In the genomic region with DNA sequence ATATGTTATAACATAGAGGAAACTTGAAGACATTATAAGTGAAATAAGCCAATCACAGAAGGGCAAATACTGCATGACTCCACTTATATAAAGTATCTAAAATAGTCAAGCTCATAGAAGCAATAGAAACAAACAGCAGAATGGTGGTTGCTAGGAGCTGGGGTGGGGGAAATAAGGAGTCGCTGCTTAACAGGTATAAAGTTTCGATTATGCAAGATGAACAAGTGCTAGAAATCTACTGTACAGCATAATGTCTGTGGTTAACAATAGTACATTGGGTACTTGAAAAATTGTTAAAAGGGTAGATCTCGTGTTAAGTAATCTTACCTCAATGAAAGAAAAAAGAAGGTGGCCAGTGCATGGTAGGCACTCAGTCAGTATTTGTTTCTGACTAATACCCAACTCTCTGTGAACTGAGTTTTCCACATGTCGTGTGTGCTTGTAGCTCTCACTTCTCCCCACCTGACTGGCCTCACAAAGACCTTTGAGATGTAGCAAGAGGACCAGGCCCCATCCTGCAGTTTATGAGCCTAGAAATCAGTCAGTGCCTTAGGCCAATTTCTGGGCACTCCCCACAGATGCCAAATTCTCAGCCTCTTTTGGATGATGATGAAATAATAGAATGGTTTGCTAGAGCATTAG, we compare ENCODE assay signal across 1 cellular context.
TF ChIP-seq lines count a peak whose summit lies in the region.

No MANE protein-coding gene starts in this region.

TF ChIP-seq in SK-N-SH treated with all-trans-retinoic acid at 6 μM for 48 hours, 23 proteins besides CTCF, POLR2A, EP300 and RAD21 (continued from another document):
- TF ChIP-seq, protein P1, sequence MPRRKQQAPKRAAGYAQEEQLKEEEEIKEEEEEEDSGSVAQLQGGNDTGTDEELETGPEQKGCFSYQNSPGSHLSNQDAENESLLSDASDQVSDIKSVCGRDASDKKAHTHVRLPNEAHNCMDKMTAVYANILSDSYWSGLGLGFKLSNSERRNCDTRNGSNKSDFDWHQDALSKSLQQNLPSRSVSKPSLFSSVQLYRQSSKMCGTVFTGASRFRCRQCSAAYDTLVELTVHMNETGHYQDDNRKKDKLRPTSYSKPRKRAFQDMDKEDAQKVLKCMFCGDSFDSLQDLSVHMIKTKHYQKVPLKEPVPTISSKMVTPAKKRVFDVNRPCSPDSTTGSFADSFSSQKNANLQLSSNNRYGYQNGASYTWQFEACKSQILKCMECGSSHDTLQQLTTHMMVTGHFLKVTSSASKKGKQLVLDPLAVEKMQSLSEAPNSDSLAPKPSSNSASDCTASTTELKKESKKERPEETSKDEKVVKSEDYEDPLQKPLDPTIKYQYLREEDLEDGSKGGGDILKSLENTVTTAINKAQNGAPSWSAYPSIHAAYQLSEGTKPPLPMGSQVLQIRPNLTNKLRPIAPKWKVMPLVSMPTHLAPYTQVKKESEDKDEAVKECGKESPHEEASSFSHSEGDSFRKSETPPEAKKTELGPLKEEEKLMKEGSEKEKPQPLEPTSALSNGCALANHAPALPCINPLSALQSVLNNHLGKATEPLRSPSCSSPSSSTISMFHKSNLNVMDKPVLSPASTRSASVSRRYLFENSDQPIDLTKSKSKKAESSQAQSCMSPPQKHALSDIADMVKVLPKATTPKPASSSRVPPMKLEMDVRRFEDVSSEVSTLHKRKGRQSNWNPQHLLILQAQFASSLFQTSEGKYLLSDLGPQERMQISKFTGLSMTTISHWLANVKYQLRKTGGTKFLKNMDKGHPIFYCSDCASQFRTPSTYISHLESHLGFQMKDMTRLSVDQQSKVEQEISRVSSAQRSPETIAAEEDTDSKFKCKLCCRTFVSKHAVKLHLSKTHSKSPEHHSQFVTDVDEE (CRISPR knock-in tag; IDR thresholded peaks at IDR 0.05): no peak
- TF ChIP-seq, protein P2, sequence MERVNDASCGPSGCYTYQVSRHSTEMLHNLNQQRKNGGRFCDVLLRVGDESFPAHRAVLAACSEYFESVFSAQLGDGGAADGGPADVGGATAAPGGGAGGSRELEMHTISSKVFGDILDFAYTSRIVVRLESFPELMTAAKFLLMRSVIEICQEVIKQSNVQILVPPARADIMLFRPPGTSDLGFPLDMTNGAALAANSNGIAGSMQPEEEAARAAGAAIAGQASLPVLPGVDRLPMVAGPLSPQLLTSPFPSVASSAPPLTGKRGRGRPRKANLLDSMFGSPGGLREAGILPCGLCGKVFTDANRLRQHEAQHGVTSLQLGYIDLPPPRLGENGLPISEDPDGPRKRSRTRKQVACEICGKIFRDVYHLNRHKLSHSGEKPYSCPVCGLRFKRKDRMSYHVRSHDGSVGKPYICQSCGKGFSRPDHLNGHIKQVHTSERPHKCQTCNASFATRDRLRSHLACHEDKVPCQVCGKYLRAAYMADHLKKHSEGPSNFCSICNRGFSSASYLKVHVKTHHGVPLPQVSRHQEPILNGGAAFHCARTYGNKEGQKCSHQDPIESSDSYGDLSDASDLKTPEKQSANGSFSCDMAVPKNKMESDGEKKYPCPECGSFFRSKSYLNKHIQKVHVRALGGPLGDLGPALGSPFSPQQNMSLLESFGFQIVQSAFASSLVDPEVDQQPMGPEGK (CRISPR knock-in tag; IDR thresholded peaks at IDR 0.05; ENCODE audit: borderline replicate concordance): no peak
- TF ChIP-seq ARNTL (CRISPR knock-in tag; IDR thresholded peaks at IDR 0.05; ENCODE audit: borderline replicate concordance, low read depth) (no peak), GLIS3 (CRISPR knock-in tag; IDR thresholded peaks at IDR 0.05) (no peak), ZNF565 (CRISPR knock-in tag; conservative IDR thresholded peaks at IDR 0.05; ENCODE audit: low read depth) (no peak), RARB (CRISPR knock-in tag; IDR thresholded peaks at IDR 0.05) (no peak), ISL1 (CRISPR knock-in tag; IDR thresholded peaks at IDR 0.05) (no peak)
- TF ChIP-seq, protein P3, sequence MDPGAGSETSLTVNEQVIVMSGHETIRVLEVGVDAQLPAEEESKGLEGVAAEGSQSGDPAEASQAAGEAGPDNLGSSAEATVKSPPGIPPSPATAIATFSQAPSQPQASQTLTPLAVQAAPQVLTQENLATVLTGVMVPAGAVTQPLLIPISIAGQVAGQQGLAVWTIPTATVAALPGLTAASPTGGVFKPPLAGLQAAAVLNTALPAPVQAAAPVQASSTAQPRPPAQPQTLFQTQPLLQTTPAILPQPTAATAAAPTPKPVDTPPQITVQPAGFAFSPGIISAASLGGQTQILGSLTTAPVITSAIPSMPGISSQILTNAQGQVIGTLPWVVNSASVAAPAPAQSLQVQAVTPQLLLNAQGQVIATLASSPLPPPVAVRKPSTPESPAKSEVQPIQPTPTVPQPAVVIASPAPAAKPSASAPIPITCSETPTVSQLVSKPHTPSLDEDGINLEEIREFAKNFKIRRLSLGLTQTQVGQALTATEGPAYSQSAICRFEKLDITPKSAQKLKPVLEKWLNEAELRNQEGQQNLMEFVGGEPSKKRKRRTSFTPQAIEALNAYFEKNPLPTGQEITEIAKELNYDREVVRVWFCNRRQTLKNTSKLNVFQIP (CRISPR knock-in tag; IDR thresholded peaks at IDR 0.05; ENCODE audit: borderline replicate concordance, low read depth): no peak
TF ChIP-seq in SK-N-SH treated with all-trans-retinoic acid at 6 μM for 48 hours: peak in this region for 0.
